ENCODE assay signal across 8 cellular contexts in the genomic region with DNA sequence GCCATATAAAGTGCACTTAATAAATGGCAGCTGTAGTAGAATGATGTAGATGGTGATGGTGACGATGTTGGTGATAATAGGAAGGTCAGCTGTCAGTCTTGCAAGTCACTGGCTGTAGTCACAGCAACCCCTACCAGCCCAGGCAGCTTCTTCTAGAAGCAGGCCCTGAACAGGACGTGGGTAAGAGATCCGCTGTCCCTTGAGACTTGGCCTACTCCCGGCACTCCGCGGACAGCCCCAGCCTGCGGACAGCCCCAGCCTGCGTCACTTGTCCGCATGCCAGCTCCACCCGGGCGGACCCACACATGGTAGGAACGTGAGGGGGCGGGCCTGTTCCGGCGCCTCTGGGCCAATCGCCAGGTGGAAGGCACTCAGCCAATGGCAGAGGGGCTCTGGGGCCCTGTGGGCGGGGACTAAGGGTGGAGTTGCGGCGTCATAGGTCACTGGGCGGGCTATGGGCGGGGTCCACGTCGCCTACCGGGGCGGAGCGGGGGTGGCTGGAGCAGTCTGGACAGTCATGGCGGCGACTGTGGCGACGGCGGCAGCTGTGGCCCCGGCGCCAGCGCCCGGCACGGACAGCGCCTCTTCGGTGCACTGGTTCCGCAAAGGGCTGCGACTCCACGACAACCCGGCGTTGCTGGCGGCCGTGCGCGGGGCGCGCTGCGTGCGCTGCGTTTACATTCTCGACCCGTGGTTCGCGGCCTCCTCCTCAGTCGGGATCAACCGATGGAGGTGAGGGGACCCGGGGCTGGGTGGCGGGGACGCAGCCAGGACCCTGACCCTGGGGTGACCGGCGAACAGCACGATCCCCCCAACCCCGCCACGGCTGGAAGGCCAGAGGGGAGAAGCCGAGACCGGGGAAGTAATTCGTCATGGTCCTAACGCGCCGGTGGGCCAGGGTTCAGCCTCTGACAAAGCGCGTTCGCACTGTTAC. TPM values are rescaled to one million over a fixed set of nuclear protein-coding genes. Genes with fewer than 3 reads are reported as not detected.
A peak's percentile ranks its signal among the peaks of the same experiment; 100 is the strongest.
DNase-seq lines count a peak whose midpoint lies in the region; ATAC-seq and TF ChIP-seq lines count a peak whose summit lies in the region.

A gene (plus strand): TSS at position 502 of the 934 bp plus-strand sequence. CDS start 16 bp downstream, at position 518.

- H3K4me3 ChIP-seq in spleen: peak within 1 kb of the TSS; percentile 67 to 96 (median 80)

- H3K9me3 ChIP-seq in spleen: no peaks in the 10 kb centered on the region

- H3K27ac ChIP-seq in caudate nucleus (ENCODE audit: low read depth, low read length): peak within 1 kb of the TSS; percentile 95
- peak within 1 kb of the TSS; percentile 85 to 96 (median 92) for H3K27ac ChIP-seq in spleen

- TF ChIP-seq POLR2A in GM18951 (IDR thresholded peaks at IDR 0.05; ENCODE audit: extremely low read depth, insufficient read depth, insufficient read length) (peak; percentile 94), spleen (IDR thresholded peaks at IDR 0.05) (peak; percentile 45 to 95 (median 76))

- CTCF ChIA-PET in activated B cell treated with CpG ODN at 0.5 μM for 24 hours (lab: Charles Lee): interaction anchor here (1.1 to 2.1 kb wide), 3 partner anchors 75 to 159 kb away, joined by 4 to 10 read pairs (median 9); no protein-coding TSS in a partner anchor

- TF ChIP-seq CTCF in activated B cell treated with CpG ODN at 0.5 μM for 24 hours (IDR thresholded peaks at IDR 0.05) (no peak), spleen (IDR thresholded peaks at IDR 0.05 in 8 of 11, conservative IDR thresholded peaks at IDR 0.05 in 3 of 11) (peak in 3 of 11 experiments; percentile 32 to 45 (median 35))

- H3K36me3 Mint-ChIP-seq in activated B cell treated with CpG ODN at 0.5 μM for 24 hours (ENCODE audit: low read depth): peaks cover 14% of the 10 kb centered on the region
- no peaks in the 10 kb centered on the region for H3K36me3 Mint-ChIP-seq in immature natural killer cell

- H3K36me3 ChIP-seq in spleen: peaks cover 0 to 7% (median 0%) of the 10 kb centered on the region in 6 donors

- ATAC-seq in HG03196 (IDR thresholded peaks at IDR 0.05; ENCODE audit: unreplicated experiment) (peak; percentile 92), activated B cell treated with CpG ODN at 0.5 μM for 24 hours (ENCODE audit: low read depth) (peak; percentile 89)

- peak within 1 kb of the TSS; percentile 85 for H3K4me3 Mint-ChIP-seq in activated B cell treated with CpG ODN at 0.5 μM for 24 hours
- H3K4me3 Mint-ChIP-seq in immature natural killer cell: peak within 1 kb of the TSS; percentile 73 to 90 (median 88)

- POLR2A ChIA-PET in activated B cell treated with CpG ODN at 0.5 μM for 24 hours (lab: Charles Lee): interaction anchor here (0.6 to 2.6 kb wide), 21 partner anchors 13 to 999 kb away, joined by 3 to 29 read pairs (median 5); a partner anchor contains a TSS

- H3K4me1 Mint-ChIP-seq in activated B cell treated with CpG ODN at 0.5 μM for 24 hours (peaks cover 68% of the 10 kb centered on the region), immature natural killer cell (peaks cover 39 to 62% of the 10 kb centered on the region in 2 donors)

- H3K9me3 Mint-ChIP-seq in activated B cell treated with CpG ODN at 0.5 μM for 24 hours (no peaks in the 10 kb centered on the region), immature natural killer cell (no peaks in the 10 kb centered on the region)

- peaks cover 39 to 68% (median 63%) of the 10 kb centered on the region in 6 donors for H3K4me1 ChIP-seq in spleen

- no peaks in the 10 kb centered on the region for H3K27me3 ChIP-seq in spleen (replicated peaks in 1 of 7)

- 0 to 1% (median 0%) methylated on average over 17 to 75 of the region's 75 CpGs for WGBS in spleen, 5 donors

- DNase-seq in AG08395 (ENCODE audit: low spot score) (peak; percentile 98), NCI-H345 (lab: John Stamatoyannopoulos, UW) (peak; percentile 97), activated B cell treated with CpG ODN at 0.5 μM for 24 hours (peak; percentile 97), caudate nucleus (lab: John Stamatoyannopoulos, UW) (peak; percentile 91 to 100 (median 99)), immature natural killer cell (peak; percentile 100), spleen (peak; percentile 99)

- H3K27me3 Mint-ChIP-seq in activated B cell treated with CpG ODN at 0.5 μM for 24 hours (no peaks in the 10 kb centered on the region), immature natural killer cell (ENCODE audit: low read depth in 3 of 3) (peaks cover 11 to 19% (median 11%) of the 10 kb centered on the region in 3 donors)

- in situ Hi-C loops in GM18951 (cut with MboI; ENCODE audit: low sequenced_read_pairs, unreplicated experiment): no loop called here

- H3K27ac Mint-ChIP-seq in activated B cell treated with CpG ODN at 0.5 μM for 24 hours: peak within 1 kb of the TSS; percentile 94
- peak within 1 kb of the TSS; percentile 92 to 99 (median 98) for H3K27ac Mint-ChIP-seq in immature natural killer cell

- intact Hi-C loops in activated B cell treated with CpG ODN at 0.5 μM for 24 hours (cut with micrococcal nuclease) (loop anchor here (1.0 to 10.0 kb wide), 9 partner anchors 28 to 768 kb away; a partner anchor contains a TSS), spleen (cut with DNase I; ENCODE audit: low total_unique reads) (no loop called here)

RNA-seq across cellular contexts. Expression of the gene that starts here (rescaled TPM):
- 47.5 and 56.8 TPM in 2 replicates for total RNA-seq in activated B cell treated with CpG ODN at 0.5 μM for 24 hours
- 10 to 100 TPM; 16.5 to 32.7 (median 20.8) TPM for polyA plus RNA-seq in immature natural killer cell
- total RNA-seq in spleen: 10 to 100 TPM; 27.1 to 39.2 (median 33.1) TPM
- 10 to 100 TPM in 1 of 3 donors, 1 to 10 TPM in 2; 5.6 to 10.9 (median 5.6) TPM for polyA plus RNA-seq in spleen

Comparison
In these comparisons a context has a peak if more than half of its experiments do, and no peak if none do; other contexts are left out.
1. Peak in every context shown above with its lines: DNase-seq, ATAC-seq, H3K4me3 ChIP-seq and H3K27ac ChIP-seq.